Comparison of ENCODE assay signal across 25 cellular contexts in the genomic region with DNA sequence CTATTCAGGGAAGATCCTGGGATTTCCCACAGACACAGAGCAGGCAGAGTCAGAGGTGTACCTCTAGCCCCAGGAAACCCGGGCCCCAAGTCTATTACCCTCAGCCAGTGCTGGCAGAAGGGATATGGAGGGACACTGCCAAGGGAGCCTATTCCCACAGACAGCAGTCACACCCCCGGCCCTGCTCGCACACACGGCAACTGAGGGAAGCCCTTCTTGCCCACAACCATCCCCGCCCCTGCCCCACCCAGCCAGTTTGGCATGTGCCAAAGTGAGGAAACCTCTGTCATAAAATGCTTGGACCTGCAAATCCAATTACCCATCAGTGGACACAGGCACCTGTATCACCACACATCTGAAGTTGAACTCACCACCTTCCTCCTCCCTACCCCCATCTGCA. TPM values are rescaled to one million over a fixed set of nuclear protein-coding genes. Genes with fewer than 3 reads are reported as not detected.
"Had no signal": no experiment of that assay in that cellular context is flagged by ENCODE, and none has a peak within 500 bp of the region (broad histone marks: within the 10 kb centered on the region; RNA-seq: fewer than 3 reads in every experiment).

No MANE protein-coding gene starts in this region.

- H3K9me3 ChIP-seq: SK-N-SH had no signal

- H3K9ac ChIP-seq: KMS-11, SK-N-SH had no signal

- FAIRE-seq: HTR-8/SVneo, K562, RCC 7860 had no signal

- H3K4me2 ChIP-seq: KMS-11, SK-N-SH had no signal

- ATAC-seq: K562 had no signal

- H3K4me3 ChIP-seq: K562 had no signal

- H3K27ac ChIP-seq: HL-60, KMS-11 had no signal

- DNase-seq: Kasumi-1, MM.1S, NCI-H1092 treated with DMSO at 0.1 percent for 48 hours, NCI-H1436, NCI-H187, NCI-H2029, NCI-H2081 treated with DMSO at 0.1 percent for 48 hours, NCI-H2171, NCI-H226, NCI-H446, NCI-H510A, NCI-H524 treated with DMSO at 0.1 percent for 48 hours, NCI-H69, NCI-H774, RPMI8226, SHP77, SK-N-SH had no signal

RNA-seq across cellular contexts. Expression of gene CACNA1S, which starts 6.5 kb away (rescaled TPM):
- total RNA-seq: K562, M059J, SK-MEL-5 had no signal
- polyA plus RNA-seq: IgD-negative memory B cell, K562, SK-N-SH had no signal

RNA-seq across cellular contexts. Expression of gene ASCL5, which starts 21.3 kb away (rescaled TPM):
- total RNA-seq: M059J, SK-MEL-5 had no signal
- polyA plus RNA-seq: IgD-negative memory B cell, K562, SK-N-SH had no signal
